In genomic region chr12:29709056-29709455, GRCh38 we compare ENCODE assay signal across 22 cellular contexts.
DNase-seq lines count a peak whose midpoint lies in the region; ATAC-seq, FAIRE-seq and TF ChIP-seq lines count a peak whose summit lies in the region.
"Had no signal": no experiment of that assay in that cellular context is flagged by ENCODE, and none has a peak within 500 bp of the region (broad histone marks: within the 10 kb centered on the region; RNA-seq: fewer than 3 reads in every experiment).

No MANE protein-coding gene starts in this region.

- dilution Hi-C loops in endothelial cell of umbilical vein (cut with MboI; ENCODE audit: extremely low pct_ligation_motif_present, low sequenced_read_pairs): no loop called here

- FAIRE-seq in endothelial cell of umbilical vein (lab: Jason Lieb, UNC): peak; percentile 8
- FAIRE-seq: GM18507, HTR-8/SVneo had no signal

- ATAC-seq in psoas muscle: no peak
- ATAC-seq in upper lobe of right lung: no peak
- ATAC-seq: HCT116, Panc1 had no signal

- no peaks in the 10 kb centered on the region for H3K79me2 ChIP-seq in endothelial cell of umbilical vein (ENCODE audit: control insufficient read depth, insufficient read depth, low read length)
- no peaks in the 10 kb centered on the region for H3K79me2 ChIP-seq in OCI-LY7 (ENCODE audit: insufficient read depth, low read depth, low read length)

- TF ChIP-seq POLR2A in endothelial cell of umbilical vein (IDR thresholded peaks at IDR 0.05; ENCODE audit: low read depth, low read length) (no peak), tibial nerve (IDR thresholded peaks at IDR 0.05) (no peak)

- no peak for TF ChIP-seq EP300 in tibial nerve (IDR thresholded peaks at IDR 0.05)

- H3K27ac ChIP-seq in HEK293 (ENCODE audit: extremely low read depth, low read depth, low read length): no peak overlapping the region
- no peak overlapping the region for H3K27ac ChIP-seq in endothelial cell of umbilical vein (ENCODE audit: insufficient read depth, low read depth, low read length)
- H3K27ac ChIP-seq in psoas muscle: peak overlapping the region; percentile 60
- no peak overlapping the region for H3K27ac ChIP-seq in upper lobe of right lung
- no peak overlapping the region for H3K27ac ChIP-seq in OCI-LY7 (ENCODE audit: low read depth, low read length, poor library complexity, severe bottlenecking)
- no peak overlapping the region for H3K27ac ChIP-seq in tibial nerve
- H3K27ac ChIP-seq: 22Rv1; BLaER1 treated with 17β-estradiol and CSF1 and Interleukin-3, amounts not matched to agents 10 nM and 100 nM had no signal

- H2AFZ ChIP-seq in endothelial cell of umbilical vein (ENCODE audit: low read depth, low read length) (no peak overlapping the region), OCI-LY7 (ENCODE audit: low read length) (no peak overlapping the region)

- H3K36me3 ChIP-seq in HEK293 (ENCODE audit: control insufficient read depth in 2 of 2, insufficient read depth in 1 of 2, low read length in 2 of 2) (no peaks in the 10 kb centered on the region), endothelial cell of umbilical vein (ENCODE audit: control insufficient read depth in 2 of 2, extremely low read depth in 1 of 2, insufficient read depth in 2 of 2, low read length in 2 of 2) (no peaks in the 10 kb centered on the region), psoas muscle (ENCODE audit: insufficient read depth in 1 of 2, low read depth in 1 of 2) (peaks cover 0 to 16% of the 10 kb centered on the region in 2 donors), upper lobe of right lung (no peaks in the 10 kb centered on the region), OCI-LY7 (ENCODE audit: insufficient read depth, low read length) (no peaks in the 10 kb centered on the region), tibial nerve (no peaks in the 10 kb centered on the region)
- H3K36me3 ChIP-seq: BLaER1 treated with 17β-estradiol and CSF1 and Interleukin-3, amounts not matched to agents 10 nM and 100 nM had no signal

- H3K9me2 ChIP-seq in OCI-LY7 (ENCODE audit: insufficient read depth, low read length): no peaks in the 10 kb centered on the region

- no peak overlapping the region for H3K4me3 ChIP-seq in HEK293 (ENCODE audit: low read depth, low read length)
- no peak overlapping the region for H3K4me3 ChIP-seq in endothelial cell of umbilical vein (replicated peaks in 1 of 3; ENCODE audit: insufficient read depth in 1 of 3, low read depth in 1 of 3, low read length in 3 of 3)
- H3K4me3 ChIP-seq in psoas muscle: no peak overlapping the region
- H3K4me3 ChIP-seq in upper lobe of right lung: no peak overlapping the region
- H3K4me3 ChIP-seq in OCI-LY7 (ENCODE audit: low read depth, low read length, poor library complexity, severe bottlenecking): no peak overlapping the region
- H3K4me3 ChIP-seq in tibial nerve: no peak overlapping the region
- H3K4me3 ChIP-seq: BLaER1 treated with 17β-estradiol and CSF1 and Interleukin-3, amounts not matched to agents 10 nM and 100 nM had no signal

- H3K4me1 ChIP-seq in HEK293 (ENCODE audit: control insufficient read depth, insufficient read depth, low read length) (peaks cover 7% of the 10 kb centered on the region; the same call in 1 of the 2 replicates), endothelial cell of umbilical vein (ENCODE audit: control insufficient read depth, extremely low read depth, insufficient read depth, low read length) (no peaks in the 10 kb centered on the region), psoas muscle (peaks cover 62% of the 10 kb centered on the region), upper lobe of right lung (no peaks in the 10 kb centered on the region), OCI-LY7 (ENCODE audit: insufficient read depth, low read length, poor library complexity, severe bottlenecking) (no peaks in the 10 kb centered on the region), tibial nerve (peaks cover 0 to 46% (median 6%) of the 10 kb centered on the region in 4 donors)
- H3K4me1 ChIP-seq: Caco-2 had no signal

- BruUV-seq in endothelial cell of umbilical vein (replicated peaks; lab: Mats Ljungman, UMichigan) (no TSS peak), OCI-LY7 (replicated peaks; lab: Mats Ljungman, UMichigan) (no TSS peak)

- H4K20me1 ChIP-seq in endothelial cell of umbilical vein (replicated peaks; ENCODE audit: control insufficient read depth, extremely low read depth, insufficient read depth, low read length): no peaks in the 10 kb centered on the region
- H4K20me1 ChIP-seq in OCI-LY7 (ENCODE audit: insufficient read depth, low read length): no peaks in the 10 kb centered on the region
- H4K20me1 ChIP-seq: BLaER1 treated with 17β-estradiol and CSF1 and Interleukin-3, amounts not matched to agents 10 nM and 100 nM had no signal

- H3K4me2 ChIP-seq in endothelial cell of umbilical vein (ENCODE audit: insufficient read depth, low read length) (no peak overlapping the region), OCI-LY7 (ENCODE audit: low read length) (no peak overlapping the region)
- H3K4me2 ChIP-seq: BLaER1 treated with 17β-estradiol and CSF1 and Interleukin-3, amounts not matched to agents 10 nM and 100 nM had no signal

- intact Hi-C loops in endothelial cell of umbilical vein (cut with micrococcal nuclease) (no loop called here), psoas muscle (cut with DNase I) (loop anchor here in 1 of 2 donors (5.0 kb wide), 1 partner anchor 42 kb away; no protein-coding TSS in a partner anchor), upper lobe of right lung (cut with DNase I) (no loop called here), OCI-LY7 (cut with micrococcal nuclease; ENCODE audit: unreplicated experiment) (no loop called here)

- DNase-seq in DMS 273 (lab: John Stamatoyannopoulos, UW; ENCODE audit: unreplicated experiment) (peak; percentile 18), DMS 273 treated with DMSO at 0.1 percent for 48 hours (lab: John Stamatoyannopoulos, UW) (no peak), endothelial cell of umbilical vein (ENCODE audit: low read depth, low spot score) (no peak), psoas muscle (no peak), upper lobe of right lung (no peak), OCI-LY7 (ENCODE audit: low spot score) (no peak), tibial nerve (ENCODE audit: low spot score in 2 of 2) (no peak)
- DNase-seq: Caco-2; CD4-positive, alpha-beta memory T cell; DMS153; GDM1; GOT3; KG1; NCI-H1417; NCI-H69 had no signal

- POLR2A ChIA-PET in HEK293 (lab: Yijun Ruan, JAX) (no interaction called here), endothelial cell of umbilical vein (lab: Charles Lee) (no interaction called here), OCI-LY7 (lab: Charles Lee) (interaction anchor here (0.5 kb wide), 1 partner anchor 110 kb away, joined by 4 read pairs; no protein-coding TSS in a partner anchor)

- H3K27me3 ChIP-seq in endothelial cell of umbilical vein (ENCODE audit: control insufficient read depth in 2 of 2, insufficient read depth in 2 of 2, low read length in 2 of 2) (no peaks in the 10 kb centered on the region), psoas muscle (ENCODE audit: insufficient read depth in 3 of 3, low read length in 2 of 3) (no peaks in the 10 kb centered on the region), upper lobe of right lung (no peaks in the 10 kb centered on the region), tibial nerve (no peaks in the 10 kb centered on the region)
- H3K27me3 ChIP-seq: BLaER1 treated with 17β-estradiol and CSF1 and Interleukin-3, amounts not matched to agents 10 nM and 100 nM had no signal

- H3K9me1 ChIP-seq in endothelial cell of umbilical vein (replicated peaks; ENCODE audit: control insufficient read depth, extremely low read depth, insufficient read depth, low read length): no peaks in the 10 kb centered on the region

- H3K9ac ChIP-seq in endothelial cell of umbilical vein (replicated peaks; ENCODE audit: extremely low read depth, insufficient read depth, low read length): no peak overlapping the region
- H3K9ac ChIP-seq: BLaER1 treated with 17β-estradiol and CSF1 and Interleukin-3, amounts not matched to agents 10 nM and 100 nM had no signal

- no peak for TF ChIP-seq CTCF in HEK293 (tag by site-specific recombination; IDR thresholded peaks at IDR 0.05)
- TF ChIP-seq CTCF in endothelial cell of umbilical vein (IDR thresholded peaks at IDR 0.05; ENCODE audit: extremely low read depth in 1 of 2, insufficient read depth in 1 of 2, low read depth in 1 of 2, low read length in 2 of 2): no peak
- no peak for TF ChIP-seq CTCF in psoas muscle (IDR thresholded peaks at IDR 0.05)
- no peak for TF ChIP-seq CTCF in upper lobe of right lung (IDR thresholded peaks at IDR 0.05)
- TF ChIP-seq CTCF in OCI-LY7 (conservative IDR thresholded peaks at IDR 0.05; ENCODE audit: low read length): no peak
- no peak for TF ChIP-seq CTCF in tibial nerve (IDR thresholded peaks at IDR 0.05)

- H3K9me3 ChIP-seq in HEK293 (ENCODE audit: control insufficient read depth, insufficient read depth, low read depth, low read length) (no peaks in the 10 kb centered on the region), endothelial cell of umbilical vein (replicated peaks; ENCODE audit: control insufficient read depth, insufficient read depth, low read length) (no peaks in the 10 kb centered on the region), psoas muscle (no peaks in the 10 kb centered on the region), upper lobe of right lung (no peaks in the 10 kb centered on the region), OCI-LY7 (ENCODE audit: low read length) (no peaks in the 10 kb centered on the region), tibial nerve (no peaks in the 10 kb centered on the region)
- H3K9me3 ChIP-seq: BLaER1 treated with 17β-estradiol and CSF1 and Interleukin-3, amounts not matched to agents 10 nM and 100 nM; Caco-2 had no signal

- CTCF ChIA-PET in HEK293 (lab: Yijun Ruan, JAX): no interaction called here
- CTCF ChIA-PET in endothelial cell of umbilical vein (lab: Charles Lee): interaction anchor here (1.4 kb wide), 1 partner anchor 17 kb away, joined by 3 read pairs; no protein-coding TSS in a partner anchor
- CTCF ChIA-PET in OCI-LY7 (lab: Charles Lee; ENCODE audit: unreplicated experiment): no interaction called here

TF ChIP-seq in HEK293, 187 proteins besides CTCF, POLR2A, EP300 and RAD21 (continues in another document):
- no peak for TF ChIP-seq ZEB2 (tag by site-specific recombination; IDR thresholded peaks at IDR 0.05)
- TF ChIP-seq ZNF664 (tag by site-specific recombination; IDR thresholded peaks at IDR 0.05): peak; percentile 66
- TF ChIP-seq KLF1 (tag by site-specific recombination; IDR thresholded peaks at IDR 0.05): no peak
- 0 out of 2 replicates have a peak, but pooled peaks have one; percentile 20 for TF ChIP-seq ZBTB21 (tag by site-specific recombination; IDR thresholded peaks at IDR 0.05)
- TF ChIP-seq ZNF48 (tag by site-specific recombination; IDR thresholded peaks at IDR 0.05): no peak

TF ChIP-seq in endothelial cell of umbilical vein, 7 proteins besides CTCF, POLR2A, EP300 and RAD21:
- TF ChIP-seq GATA2 (IDR thresholded peaks at IDR 0.05; ENCODE audit: insufficient read depth, insufficient read length, low read depth, low read length) (no peak), MYC (IDR thresholded peaks at IDR 0.05; ENCODE audit: low read depth, low read length) (no peak), JUN (IDR thresholded peaks at IDR 0.05; ENCODE audit: borderline replicate concordance, insufficient read depth, insufficient read length, low read depth) (no peak)
TF ChIP-seq in endothelial cell of umbilical vein: peak in this region for 0.
